Comparison of ENCODE assay signal across 8 cellular contexts in genomic region chr22:46561435-46561905, GRCh38. TPM values are rescaled to one million over a fixed set of nuclear protein-coding genes. Genes with fewer than 3 reads are reported as not detected.
DNase-seq lines count a peak whose midpoint lies in the region; ATAC-seq and TF ChIP-seq lines count a peak whose summit lies in the region.

No MANE protein-coding gene starts in this region.

- H3K27ac Mint-ChIP-seq in naive thymus-derived CD4-positive, alpha-beta T cell, result no peak overlapping the region

- CTCF ChIA-PET in OCI-LY7 (lab: Charles Lee; ENCODE audit: unreplicated experiment), result no interaction called here
- CTCF ChIA-PET in naive thymus-derived CD4-positive, alpha-beta T cell (lab: Charles Lee), result interaction anchor here (1.4 kb wide), 1 partner anchor 242 kb away, joined by 4 read pairs; no protein-coding TSS in a partner anchor

- H3K4me1 Mint-ChIP-seq in naive thymus-derived CD4-positive, alpha-beta T cell, result peaks cover 4 to 11% (median 4%) of the 10 kb centered on the region in 7 donors

- H3K4me1 ChIP-seq in OCI-LY7 (ENCODE audit: insufficient read depth, low read length, poor library complexity, severe bottlenecking), result peaks cover 25% of the 10 kb centered on the region
- H3K4me1 ChIP-seq in naive thymus-derived CD4-positive, alpha-beta T cell (ENCODE audit: control insufficient read depth in 2 of 2, insufficient read depth in 2 of 2, low read length in 2 of 2), result peaks cover 0 to 5% of the 10 kb centered on the region in 2 donors

- intact Hi-C loops in OCI-LY7 (cut with micrococcal nuclease; ENCODE audit: unreplicated experiment), result loop anchor here (10.0 kb wide), 1 partner anchor 203 kb away; the partner anchor contains the start of gene TBC1D22A
- intact Hi-C loops in naive thymus-derived CD4-positive, alpha-beta T cell (cut with micrococcal nuclease), result loop anchor here (5.0 kb wide), 2 partner anchors 126 to 176 kb away; partner anchors contain the start of gene CERK (in 1 of the 2)

- peaks cover 0 to 8% (median 6%) of the 10 kb centered on the region in 11 donors for H3K9me3 Mint-ChIP-seq in naive thymus-derived CD4-positive, alpha-beta T cell

- peak; percentile 44 for DNase-seq in COR-L47 (lab: John Stamatoyannopoulos, UW)
- DNase-seq in OCI-LY7 (ENCODE audit: low spot score), result peak; percentile 95
- DNase-seq in germinal center (ENCODE audit: low spot score), result peak; percentile 42
- no peak for DNase-seq in pons (ENCODE audit: low spot score)
- no peak for DNase-seq in naive thymus-derived CD4-positive, alpha-beta T cell
- DNase-seq in HuH-7 (ENCODE audit: low spot score), result no peak

- H3K4me2 ChIP-seq in OCI-LY7 (ENCODE audit: low read length), result peak overlapping the region; percentile 90

- peak; percentile 16 for TF ChIP-seq POLR2A in GM18526 (IDR thresholded peaks at IDR 0.05; ENCODE audit: extremely low read depth, insufficient read length)

- no peaks in the 10 kb centered on the region for H3K27me3 ChIP-seq in naive thymus-derived CD4-positive, alpha-beta T cell (ENCODE audit: control insufficient read depth in 2 of 2, insufficient read depth in 2 of 2, low read length in 2 of 2)

- peak overlapping the region; percentile 41 for H3K27ac ChIP-seq in OCI-LY7 (ENCODE audit: low read depth, low read length, poor library complexity, severe bottlenecking)
- H3K27ac ChIP-seq in naive thymus-derived CD4-positive, alpha-beta T cell (ENCODE audit: low read depth, low read length), result no peak overlapping the region

- H3K27me3 Mint-ChIP-seq in naive thymus-derived CD4-positive, alpha-beta T cell, result peaks cover 0 to 6% (median 0%) of the 10 kb centered on the region in 5 donors

- H3K4me3 ChIP-seq in OCI-LY7 (ENCODE audit: low read depth, low read length, poor library complexity, severe bottlenecking), result peak overlapping the region; percentile 74
- H3K4me3 ChIP-seq in naive thymus-derived CD4-positive, alpha-beta T cell (ENCODE audit: low read length), result no peak overlapping the region

- BruUV-seq in OCI-LY7 (replicated peaks; lab: Mats Ljungman, UMichigan), result no TSS peak

- TF ChIP-seq CTCF in OCI-LY7 (conservative IDR thresholded peaks at IDR 0.05; ENCODE audit: low read length), result no peak

- H3K79me2 ChIP-seq in OCI-LY7 (ENCODE audit: insufficient read depth, low read depth, low read length), result no peaks in the 10 kb centered on the region

- peak overlapping the region; percentile 91 for H2AFZ ChIP-seq in OCI-LY7 (ENCODE audit: low read length)

- ATAC-seq in GM19324 (IDR thresholded peaks at IDR 0.05; ENCODE audit: low FRiP score, unreplicated experiment), result no peak
- ATAC-seq in naive thymus-derived CD4-positive, alpha-beta T cell, result no peak

- no peaks in the 10 kb centered on the region for H3K9me2 ChIP-seq in OCI-LY7 (ENCODE audit: insufficient read depth, low read length)

- POLR2A ChIA-PET in OCI-LY7 (lab: Charles Lee), result interaction anchor here (0.7 kb wide), 1 partner anchor 27 kb away, joined by 3 read pairs; no protein-coding TSS in a partner anchor
- POLR2A ChIA-PET in naive thymus-derived CD4-positive, alpha-beta T cell (lab: Charles Lee), result no interaction called here

- no peaks in the 10 kb centered on the region for H3K36me3 ChIP-seq in OCI-LY7 (ENCODE audit: insufficient read depth, low read length)
- H3K36me3 ChIP-seq in naive thymus-derived CD4-positive, alpha-beta T cell (ENCODE audit: control insufficient read depth in 2 of 3, insufficient read depth in 3 of 3, low read length in 3 of 3), result no peaks in the 10 kb centered on the region

- H3K36me3 Mint-ChIP-seq in naive thymus-derived CD4-positive, alpha-beta T cell, result no peaks in the 10 kb centered on the region

- peaks cover 8% of the 10 kb centered on the region; the same call in 1 of the 2 replicates for H3K9me3 ChIP-seq in OCI-LY7 (ENCODE audit: low read length)
- H3K9me3 ChIP-seq in naive thymus-derived CD4-positive, alpha-beta T cell (ENCODE audit: control insufficient read depth in 2 of 3, low read length in 3 of 3), result peaks cover 0 to 6% (median 0%) of the 10 kb centered on the region in 3 experiments

- H4K20me1 ChIP-seq in OCI-LY7 (ENCODE audit: insufficient read depth, low read length), result no peaks in the 10 kb centered on the region

- H3K4me3 Mint-ChIP-seq in naive thymus-derived CD4-positive, alpha-beta T cell, result no peak overlapping the region

RNA-seq across cellular contexts. Expression of gene CELSR1, which starts 24.1 kb away (rescaled TPM):
- total RNA-seq in OCI-LY7 (2014; rRNA removed; shearing (Covaris generic)), result 3.9 and 5.2 TPM in 2 replicates
- 3.7 and 4.9 TPM in 2 replicates for total RNA-seq in OCI-LY7 (2022)
- total RNA-seq in naive thymus-derived CD4-positive, alpha-beta T cell, result 1 to 10 TPM in 2 of 5 experiments, under 1 TPM in 3; 0.36 to 4.7 (median 0.97) TPM
- 1 to 10 TPM in 1 of 2 donors, under 1 TPM in 1; 0.45 to 1.1 TPM for polyA plus RNA-seq in naive thymus-derived CD4-positive, alpha-beta T cell

RNA-seq across cellular contexts. Expression of gene GRAMD4, which starts 58.7 kb away (rescaled TPM):
- 40.7 and 52.4 TPM in 2 replicates for total RNA-seq in OCI-LY7 (2014; rRNA removed; shearing (Covaris generic))
- 32.8 and 46.9 TPM in 2 replicates for total RNA-seq in OCI-LY7 (2022)
- 10 to 100 TPM; 13.9 to 48.5 (median 15.6) TPM for total RNA-seq in naive thymus-derived CD4-positive, alpha-beta T cell
- 1 to 10 TPM; 2.1 to 2.8 TPM for polyA plus RNA-seq in naive thymus-derived CD4-positive, alpha-beta T cell

Comparison
In these comparisons a context has a peak if more than half of its experiments do, and no peak if none do; other contexts are left out.
1. DNase-seq: peak in COR-L47 (single experiment), OCI-LY7 (single experiment) and germinal center (single experiment); none in pons (single experiment), naive thymus-derived CD4-positive, alpha-beta T cell (0 of 9) and HuH-7 (single experiment).